Comparison of ENCODE assay signal across 22 cellular contexts in the genomic region with DNA sequence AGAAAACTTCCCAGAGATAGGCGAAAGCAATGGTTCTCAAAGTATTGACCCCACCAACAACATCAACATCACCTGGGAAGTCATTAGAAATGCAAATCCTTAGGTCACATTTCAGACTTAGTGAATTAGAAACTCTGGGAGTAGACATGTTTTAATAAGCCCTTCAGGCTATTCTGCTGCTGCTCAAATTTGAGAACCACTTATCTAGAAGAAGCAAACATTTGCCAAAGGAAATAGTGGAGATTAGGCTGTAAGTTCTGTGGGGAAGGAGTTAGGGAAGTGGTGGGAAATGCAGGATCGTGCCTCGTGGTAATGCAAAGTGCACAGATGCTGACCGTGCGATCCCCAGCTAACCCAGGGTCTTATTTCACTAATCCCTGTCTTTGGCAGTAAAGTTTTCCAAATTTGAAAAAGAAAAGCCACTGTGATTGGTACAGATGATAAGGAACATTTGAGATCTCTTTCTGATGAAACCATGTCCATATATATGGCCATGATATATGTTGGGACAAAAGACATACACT.
DNase-seq lines count a peak whose midpoint lies in the region; ATAC-seq and TF ChIP-seq lines count a peak whose summit lies in the region.
"Had no signal": no experiment of that assay in that cellular context is flagged by ENCODE, and none has a peak within 500 bp of the region (broad histone marks: within the 10 kb centered on the region; RNA-seq: fewer than 3 reads in every experiment).

No MANE protein-coding gene starts in this region.

- no peaks in the 10 kb centered on the region for H3K79me2 ChIP-seq in smooth muscle cell (ENCODE audit: low read depth)

- H3K9ac ChIP-seq in smooth muscle cell (ENCODE audit: low read depth), result no peak overlapping the region

- ATAC-seq in HG02840 (IDR thresholded peaks at IDR 0.05; ENCODE audit: low FRiP score, unreplicated experiment), result no peak
- ATAC-seq in activated CD4-positive, alpha-beta T cell treated with anti-CD3 and anti-CD28 coated beads for 36 hours, result no peak
- ATAC-seq: GM23338, HCT116, Panc1 had no signal

- no peak for TF ChIP-seq POLR2A in tibial nerve (IDR thresholded peaks at IDR 0.05)

- H3K27ac ChIP-seq in WERI-Rb-1 (no peak overlapping the region), smooth muscle cell (ENCODE audit: low read depth) (no peak overlapping the region), tibial nerve (no peak overlapping the region)
- H3K27ac ChIP-seq: RWPE1 had no signal

- no peaks in the 10 kb centered on the region for H3F3A ChIP-seq in smooth muscle cell (ENCODE audit: low read depth)

- TF ChIP-seq CTCF in WERI-Rb-1 (IDR thresholded peaks at IDR 0.05; ENCODE audit: low read depth, low read length), result no peak
- no peak for TF ChIP-seq CTCF in smooth muscle cell (IDR thresholded peaks at IDR 0.05; ENCODE audit: borderline replicate concordance, insufficient read depth, poor library complexity, severe bottlenecking)
- TF ChIP-seq CTCF in tibial nerve (IDR thresholded peaks at IDR 0.05), result no peak

- intact Hi-C loops in activated CD4-positive, alpha-beta T cell treated with anti-CD3 and anti-CD28 coated beads for 36 hours (cut with DNase I, micrococcal nuclease), result no loop called here

- CTCF ChIA-PET in activated CD4-positive, alpha-beta T cell treated with anti-CD3 and anti-CD28 coated beads for 36 hours (lab: Charles Lee), result interaction anchor here (0.7 to 1.2 kb wide), 2 partner anchors 11 to 76 kb away, joined by 3 read pairs; no protein-coding TSS in a partner anchor

- H3K36me3 ChIP-seq in WERI-Rb-1, result no peaks in the 10 kb centered on the region
- H3K36me3 ChIP-seq in smooth muscle cell (ENCODE audit: low read depth), result no peaks in the 10 kb centered on the region
- H3K36me3 ChIP-seq in tibial nerve, result no peaks in the 10 kb centered on the region
- H3K36me3 ChIP-seq: BE2C, MG63 had no signal

- no peak overlapping the region for H3K4me3 Mint-ChIP-seq in activated CD4-positive, alpha-beta T cell treated with anti-CD3 and anti-CD28 coated beads for 36 hours
- H3K4me3 Mint-ChIP-seq: CD14-positive monocyte; CD8-positive, alpha-beta memory T cell; GM23338 had no signal

- H3K4me1 Mint-ChIP-seq in activated CD4-positive, alpha-beta T cell treated with anti-CD3 and anti-CD28 coated beads for 36 hours, result no peaks in the 10 kb centered on the region
- H3K4me1 Mint-ChIP-seq: CD14-positive monocyte; CD8-positive, alpha-beta memory T cell had no signal

- peaks cover 2% of the 10 kb centered on the region for H3K27me3 Mint-ChIP-seq in activated CD4-positive, alpha-beta T cell treated with anti-CD3 and anti-CD28 coated beads for 36 hours

- no peaks in the 10 kb centered on the region for H4K20me1 ChIP-seq in smooth muscle cell (ENCODE audit: low read depth)

- no peak overlapping the region for H3K27ac Mint-ChIP-seq in activated CD4-positive, alpha-beta T cell treated with anti-CD3 and anti-CD28 coated beads for 36 hours
- H3K27ac Mint-ChIP-seq: CD14-positive monocyte; CD8-positive, alpha-beta memory T cell; GM23338 had no signal

- peak overlapping the region; percentile 23 for H3K4me2 ChIP-seq in smooth muscle cell
- H3K4me2 ChIP-seq: GM23338 had no signal

- WGBS in smooth muscle cell (ENCODE audit: low lambda C conversion rate), result 27% methylated on average over 5 of the region's 5 CpGs
- WGBS in tibial nerve, 2 donors, result 60 to 64% methylated on average over 5 of the region's 5 CpGs

- no peaks in the 10 kb centered on the region for H3K36me3 Mint-ChIP-seq in activated CD4-positive, alpha-beta T cell treated with anti-CD3 and anti-CD28 coated beads for 36 hours (ENCODE audit: low read depth)
- H3K36me3 Mint-ChIP-seq: CD14-positive monocyte; CD8-positive, alpha-beta memory T cell had no signal

- H3K4me3 ChIP-seq in WERI-Rb-1 (ENCODE audit: low read depth, low read length) (no peak overlapping the region), smooth muscle cell (no peak overlapping the region), tibial nerve (no peak overlapping the region)
- H3K4me3 ChIP-seq: GM23338, MG63 had no signal

- H3K9me3 ChIP-seq in WERI-Rb-1 (ENCODE audit: severe bottlenecking), result no peaks in the 10 kb centered on the region
- H3K9me3 ChIP-seq in smooth muscle cell (replicated peaks; ENCODE audit: low read depth), result no peaks in the 10 kb centered on the region
- no peaks in the 10 kb centered on the region for H3K9me3 ChIP-seq in tibial nerve
- H3K9me3 ChIP-seq: BE2C, MG63 had no signal

- peak; percentile 88 to 98 for DNase-seq in NCI-H524 (lab: John Stamatoyannopoulos, UW)
- DNase-seq in NCI-H82 (lab: John Stamatoyannopoulos, UW), result peak; percentile 81
- peak; percentile 44 for DNase-seq in WERI-Rb-1
- DNase-seq in smooth muscle cell (lab: John Stamatoyannopoulos, UW; ENCODE audit: unreplicated experiment), result no peak
- DNase-seq in activated CD4-positive, alpha-beta T cell treated with anti-CD3 and anti-CD28 coated beads for 36 hours, result no peak
- no peak for DNase-seq in activated CD4-positive, CD25-positive, alpha-beta regulatory T cell (lab: John Stamatoyannopoulos, UW)
- DNase-seq in tibial nerve (ENCODE audit: low spot score in 2 of 2), result no peak
- DNase-seq: BE2C; CD8-positive, alpha-beta memory T cell; DMS79 treated with DMSO at 0.1 percent for 48 hours; GF-D8; KBM-7; MG63; NCI-H2029; NCI-H2227 treated with DMSO at 0.1 percent for 48 hours; SHP77 had no signal

- POLR2A ChIA-PET in activated CD4-positive, alpha-beta T cell treated with anti-CD3 and anti-CD28 coated beads for 36 hours (lab: Charles Lee), result no interaction called here

- no peak overlapping the region for H2AFZ ChIP-seq in smooth muscle cell (ENCODE audit: low read depth)
- H2AFZ ChIP-seq: GM23338 had no signal

- H3K27me3 ChIP-seq in WERI-Rb-1 (ENCODE audit: insufficient read depth, low read depth, severe bottlenecking) (no peaks in the 10 kb centered on the region), smooth muscle cell (ENCODE audit: low read depth) (no peaks in the 10 kb centered on the region), tibial nerve (no peaks in the 10 kb centered on the region)
- H3K27me3 ChIP-seq: BE2C, MG63 had no signal

- H3K9me3 Mint-ChIP-seq in activated CD4-positive, alpha-beta T cell treated with anti-CD3 and anti-CD28 coated beads for 36 hours (ENCODE audit: low read depth), result no peaks in the 10 kb centered on the region
- H3K9me3 Mint-ChIP-seq: GM23338 had no signal

- TF ChIP-seq EP300 in tibial nerve (IDR thresholded peaks at IDR 0.05), result no peak

- peaks cover 8% of the 10 kb centered on the region for H3K4me1 ChIP-seq in smooth muscle cell (ENCODE audit: low read depth)
- H3K4me1 ChIP-seq in tibial nerve, result no peaks in the 10 kb centered on the region
- H3K4me1 ChIP-seq: BE2C had no signal

Comparison
In these comparisons a context has a peak if more than half of its experiments do, and no peak if none do; other contexts are left out.
1. DNase-seq: peak in NCI-H524 (2 of 2), NCI-H82 (single experiment) and WERI-Rb-1 (single experiment); none in smooth muscle cell (single experiment), activated CD4-positive, alpha-beta T cell treated with anti-CD3 and anti-CD28 coated beads for 36 hours (single experiment), activated CD4-positive, CD25-positive, alpha-beta regulatory T cell (0 of 4) and tibial nerve (0 of 2).